In genomic region chr13:43195551-43195950, GRCh38 we compare ENCODE assay signal across 16 cellular contexts.
A peak's percentile ranks its signal among the peaks of the same experiment; 100 is the strongest.
DNase-seq lines count a peak whose midpoint lies in the region; ATAC-seq, FAIRE-seq and TF ChIP-seq lines count a peak whose summit lies in the region.
"Had no signal": no experiment of that assay in that cellular context is flagged by ENCODE, and none has a peak within 500 bp of the region (broad histone marks: within the 10 kb centered on the region; RNA-seq: fewer than 3 reads in every experiment).

No MANE protein-coding gene starts in this region.

- no peak for DNase-seq in A673 (ENCODE audit: low spot score)
- DNase-seq in GM12865 (ENCODE audit: low read depth), result peak; percentile 21
- DNase-seq in H1 (ENCODE audit: low read depth in 1 of 2, low spot score in 2 of 2), result no peak
- DNase-seq in activated CD4-positive, CD25-positive, alpha-beta regulatory T cell (lab: John Stamatoyannopoulos, UW), result no peak
- DNase-seq in mucosa of gallbladder (ENCODE audit: low spot score), result no peak
- DNase-seq in smooth muscle cell (lab: John Stamatoyannopoulos, UW; ENCODE audit: unreplicated experiment), result no peak
- DNase-seq: activated CD4-positive, alpha-beta memory T cell treated with anti-CD3 and anti-CD28 coated beads for 36 hours; AML-193; DMS153; glutamatergic neuron; islet precursor cell; NCI-H2107; stimulated activated naive CD4-positive, alpha-beta T cell had no signal

- 82% methylated on average over 4 of the region's 4 CpGs; no CpG with 5 or more reads in 1 of the 2 experiments for WGBS in H1 (ENCODE audit: extremely low coverage in 1 of 2, insufficient coverage in 1 of 2, insufficient read length in 1 of 2, insufficient replicate concordance in 2 of 2, low coverage in 1 of 2, low lambda C conversion rate in 2 of 2, missing lambda C conversion rate in 1 of 2), 2 experiments
- WGBS in smooth muscle cell (ENCODE audit: low lambda C conversion rate), result 79% methylated on average over 4 of the region's 4 CpGs
- WGBS in gastroesophageal sphincter (ENCODE audit: low coverage in 1 of 2), 2 donors, result 81 to 93% methylated on average over 3 of the region's 4 CpGs

- 0 out of 2 replicates have a peak, but pooled peaks cover 3% of the 10 kb centered on the region for H3K23me2 ChIP-seq in H1 (ENCODE audit: low read depth, low read length)

- H2BK15ac ChIP-seq in H1 (ENCODE audit: low read length), result no peak overlapping the region

- no peak overlapping the region for H2AFZ ChIP-seq in Loucy (ENCODE audit: low read length)
- H2AFZ ChIP-seq in H1 (ENCODE audit: low read length), result no peak overlapping the region
- H2AFZ ChIP-seq in smooth muscle cell (ENCODE audit: low read depth), result no peak overlapping the region

- no peaks in the 10 kb centered on the region for H3K36me3 ChIP-seq in A673 (ENCODE audit: insufficient read depth, low read length, poor library complexity, severe bottlenecking)
- H3K36me3 ChIP-seq in Loucy (ENCODE audit: insufficient read depth, low read length), result no peaks in the 10 kb centered on the region
- H3K36me3 ChIP-seq in H1 (ENCODE audit: control insufficient read depth in 2 of 4, insufficient read depth in 4 of 4, low read length in 3 of 4), result no peaks in the 10 kb centered on the region
- H3K36me3 ChIP-seq in smooth muscle cell (ENCODE audit: low read depth), result no peaks in the 10 kb centered on the region
- H3K36me3 ChIP-seq in gastroesophageal sphincter, result no peaks in the 10 kb centered on the region
- H3K36me3 ChIP-seq: neutrophil had no signal

- H4K20me1 ChIP-seq in Loucy (ENCODE audit: insufficient read depth, low read length, poor library complexity, severe bottlenecking), result no peaks in the 10 kb centered on the region
- no peaks in the 10 kb centered on the region for H4K20me1 ChIP-seq in H1 (replicated peaks in 1 of 2; ENCODE audit: control insufficient read depth in 1 of 2, insufficient read depth in 2 of 2, low read length in 2 of 2)
- no peaks in the 10 kb centered on the region for H4K20me1 ChIP-seq in smooth muscle cell (ENCODE audit: low read depth)

- no peak overlapping the region for H3K4ac ChIP-seq in H1 (replicated peaks; ENCODE audit: insufficient read length, low read depth, low read length)

- H3K14ac ChIP-seq in H1 (ENCODE audit: insufficient read length), result no peak overlapping the region

- FAIRE-seq in H1 (lab: Jason Lieb, UNC), result peak; percentile 28

- H2BK20ac ChIP-seq in H1 (ENCODE audit: low read length), result no peak overlapping the region

- no peaks in the 10 kb centered on the region for H3K9me2 ChIP-seq in Loucy (replicated peaks; ENCODE audit: low read depth, low read length)

- H3K23ac ChIP-seq in H1 (ENCODE audit: insufficient read length), result no peak overlapping the region

- no peak for ATAC-seq in gastroesophageal sphincter

- POLR2A ChIA-PET in A673 (lab: Charles Lee; ENCODE audit: low non-redundant PET) (interaction anchor here (0.6 kb wide), 1 partner anchor 83 kb away, joined by 4 read pairs; no protein-coding TSS in a partner anchor), H1 (lab: Charles Lee; ENCODE audit: partially characterized antibody) (no interaction called here)

- no peak for TF ChIP-seq POLR2A in H1 (IDR thresholded peaks at IDR 0.05; ENCODE audit: control extremely low read depth in 1 of 2, low read depth in 2 of 2, low read length in 2 of 2)
- TF ChIP-seq POLR2A in gastroesophageal sphincter (IDR thresholded peaks at IDR 0.05), result no peak

- no peak overlapping the region for H3K4me3 ChIP-seq in A673 (ENCODE audit: low read depth, low read length, poor library complexity, severe bottlenecking)
- no peak overlapping the region for H3K4me3 ChIP-seq in GM12865 (ENCODE audit: low read depth, low read length)
- no peak overlapping the region for H3K4me3 ChIP-seq in Loucy (ENCODE audit: low read length, poor library complexity, severe bottlenecking)
- no peak overlapping the region for H3K4me3 ChIP-seq in H1 (ENCODE audit: extremely low read depth in 1 of 4, insufficient read depth in 2 of 4, low read depth in 3 of 4, low read length in 4 of 4)
- no peak overlapping the region for H3K4me3 ChIP-seq in smooth muscle cell
- H3K4me3 ChIP-seq in gastroesophageal sphincter, result no peak overlapping the region

- H3K18ac ChIP-seq in H1 (ENCODE audit: extremely low read depth, low read length), result no peak overlapping the region

- TF ChIP-seq CTCF in A673 (conservative IDR thresholded peaks at IDR 0.05; ENCODE audit: low read depth, low read length) (peak; percentile 22; the same call in 1 of the 2 replicates), GM12865 (IDR thresholded peaks at IDR 0.05; ENCODE audit: insufficient read depth, low read depth, low read length, missing control alignments) (peak; percentile 29), Loucy (conservative IDR thresholded peaks at IDR 0.05; ENCODE audit: low read length) (peak; percentile 58), H1 (IDR thresholded peaks at IDR 0.05; ENCODE audit: control extremely low read depth in 1 of 3, insufficient read depth in 1 of 3, low read depth in 1 of 3, low read length in 3 of 3) (peak in 2 of 3 experiments; percentile 25 to 41; a peak in 2 of 4 replicates), smooth muscle cell (IDR thresholded peaks at IDR 0.05; ENCODE audit: borderline replicate concordance, insufficient read depth, poor library complexity, severe bottlenecking) (no peak), gastroesophageal sphincter (IDR thresholded peaks at IDR 0.05) (no peak)

- H3K27me3 ChIP-seq in A673 (replicated peaks; ENCODE audit: insufficient read depth, low read depth, low read length, poor library complexity) (no peaks in the 10 kb centered on the region), Loucy (ENCODE audit: insufficient read depth, low read length, poor library complexity, severe bottlenecking) (no peaks in the 10 kb centered on the region), H1 (replicated peaks in 1 of 4; ENCODE audit: control insufficient read depth in 3 of 4, extremely low read depth in 1 of 4, insufficient read depth in 3 of 4, low read length in 3 of 4) (no peaks in the 10 kb centered on the region; a peak in 1 of 7 replicates), smooth muscle cell (ENCODE audit: low read depth) (no peaks in the 10 kb centered on the region), gastroesophageal sphincter (no peaks in the 10 kb centered on the region)
- H3K27me3 ChIP-seq: neutrophil had no signal

- peaks cover 5% of the 10 kb centered on the region for H3K4me1 ChIP-seq in A673 (ENCODE audit: insufficient read depth, low read length, poor library complexity, severe bottlenecking)
- peaks cover 6% of the 10 kb centered on the region for H3K4me1 ChIP-seq in Loucy (ENCODE audit: insufficient read depth, low read length, poor library complexity, severe bottlenecking)
- no peaks in the 10 kb centered on the region for H3K4me1 ChIP-seq in H1 (replicated peaks in 1 of 4; ENCODE audit: control insufficient read depth in 3 of 4, insufficient read depth in 4 of 4, low read length in 3 of 4)
- H3K4me1 ChIP-seq in smooth muscle cell (ENCODE audit: low read depth), result no peaks in the 10 kb centered on the region
- H3K4me1 ChIP-seq in gastroesophageal sphincter, result peaks cover 0 to 6% (median 0%) of the 10 kb centered on the region in 3 donors

- no peak overlapping the region for H3K9ac ChIP-seq in Loucy (ENCODE audit: low read depth, low read length, poor library complexity, severe bottlenecking)
- no peak overlapping the region for H3K9ac ChIP-seq in H1 (replicated peaks in 1 of 4; ENCODE audit: extremely low read depth in 1 of 4, low read depth in 3 of 4, low read length in 3 of 4)
- no peak overlapping the region for H3K9ac ChIP-seq in smooth muscle cell (ENCODE audit: low read depth)

- H4K8ac ChIP-seq in H1 (ENCODE audit: extremely low read depth, insufficient read depth, low read length), result no peak overlapping the region

- no TSS peak for BruUV-seq in A673 (replicated peaks; lab: Mats Ljungman, UMichigan)

- intact Hi-C loops in A673 (cut with micrococcal nuclease; ENCODE audit: unreplicated experiment), result loop anchor here (10.0 kb wide), 1 partner anchor 609 kb away; no protein-coding TSS in a partner anchor

- H4K5ac ChIP-seq in H1 (ENCODE audit: insufficient read length, low read depth, low read length), result no peak overlapping the region

- H2BK120ac ChIP-seq in H1 (replicated peaks; ENCODE audit: low read depth, low read length), result no peak overlapping the region

- H3K56ac ChIP-seq in H1 (replicated peaks; ENCODE audit: insufficient read length, low read depth, low read length), result no peak overlapping the region

- no peak overlapping the region for H3K4me2 ChIP-seq in Loucy (ENCODE audit: low read depth, low read length, poor library complexity, severe bottlenecking)
- no peak overlapping the region for H3K4me2 ChIP-seq in H1 (ENCODE audit: insufficient read depth in 1 of 2, low read depth in 2 of 2, low read length in 2 of 2)
- H3K4me2 ChIP-seq in smooth muscle cell, result no peak overlapping the region

- TF ChIP-seq EP300 in H1 (IDR thresholded peaks at IDR 0.05; ENCODE audit: borderline replicate concordance in 1 of 2, low read depth in 2 of 2, low read length in 2 of 2) (no peak), gastroesophageal sphincter (IDR thresholded peaks at IDR 0.05) (no peak)

- peak; percentile 38 to 49; a peak in 3 of 4 replicates for TF ChIP-seq RAD21 in H1 (IDR thresholded peaks at IDR 0.05 in 1 of 2, conservative IDR thresholded peaks at IDR 0.05 in 1 of 2; ENCODE audit: low read depth in 2 of 2, low read length in 2 of 2)

- H2BK5ac ChIP-seq in H1 (ENCODE audit: low read depth, low read length), result no peak overlapping the region

- H3K79me2 ChIP-seq in Loucy (ENCODE audit: insufficient read depth, low read length) (no peaks in the 10 kb centered on the region), H1 (ENCODE audit: control insufficient read depth in 1 of 2, insufficient read depth in 2 of 2, low read length in 2 of 2) (no peaks in the 10 kb centered on the region), smooth muscle cell (ENCODE audit: low read depth) (no peaks in the 10 kb centered on the region)

- no peaks in the 10 kb centered on the region; the same call in 1 of the 2 replicates for H3K79me1 ChIP-seq in H1 (ENCODE audit: low read depth, low read length)

- H3K9me3 ChIP-seq in A673 (ENCODE audit: low read depth, low read length, poor library complexity, severe bottlenecking) (no peaks in the 10 kb centered on the region), Loucy (ENCODE audit: insufficient read depth, low read depth, low read length) (no peaks in the 10 kb centered on the region), H1 (ENCODE audit: insufficient read depth in 2 of 2, low read depth in 1 of 2, low read length in 1 of 2) (no peaks in the 10 kb centered on the region), smooth muscle cell (replicated peaks; ENCODE audit: low read depth) (no peaks in the 10 kb centered on the region), gastroesophageal sphincter (no peaks in the 10 kb centered on the region)
- H3K9me3 ChIP-seq: neutrophil had no signal

- H3F3A ChIP-seq in Loucy (ENCODE audit: low read depth) (no peaks in the 10 kb centered on the region), smooth muscle cell (ENCODE audit: low read depth) (no peaks in the 10 kb centered on the region)

- CTCF ChIA-PET in A673 (lab: Charles Lee) (no interaction called here), H1 (lab: Charles Lee; ENCODE audit: partially characterized antibody) (interaction anchor here (0.7 to 1.8 kb wide), 9 partner anchors 10 to 300 kb away, joined by 3 to 5 read pairs (median 3); no protein-coding TSS in a partner anchor)

- H3K27ac ChIP-seq in A673 (ENCODE audit: low read depth, low read length, poor library complexity, severe bottlenecking), result no peak overlapping the region
- H3K27ac ChIP-seq in H1 (ENCODE audit: low read depth, low read length), result no peak overlapping the region
- H3K27ac ChIP-seq in smooth muscle cell (ENCODE audit: low read depth), result no peak overlapping the region
- no peak overlapping the region for H3K27ac ChIP-seq in gastroesophageal sphincter
- H3K27ac ChIP-seq: neutrophil had no signal

- no peak overlapping the region for H2BK12ac ChIP-seq in H1 (ENCODE audit: low read depth, low read length)

- H2AK5ac ChIP-seq in H1 (ENCODE audit: low read depth, low read length), result no peak overlapping the region

- no peak overlapping the region for H4K91ac ChIP-seq in H1 (replicated peaks; ENCODE audit: insufficient read length, low read length)

Comparison
In these comparisons a context has a peak if more than half of its experiments do, and no peak if none do; other contexts are left out.
1. CTCF ChIP-seq: peak in A673 (single experiment), GM12865 (single experiment), Loucy (single experiment) and H1 (2 of 3); none in smooth muscle cell (single experiment) and gastroesophageal sphincter (0 of 4).